8 cellular contexts compared by ENCODE assay signal in the genomic region with DNA sequence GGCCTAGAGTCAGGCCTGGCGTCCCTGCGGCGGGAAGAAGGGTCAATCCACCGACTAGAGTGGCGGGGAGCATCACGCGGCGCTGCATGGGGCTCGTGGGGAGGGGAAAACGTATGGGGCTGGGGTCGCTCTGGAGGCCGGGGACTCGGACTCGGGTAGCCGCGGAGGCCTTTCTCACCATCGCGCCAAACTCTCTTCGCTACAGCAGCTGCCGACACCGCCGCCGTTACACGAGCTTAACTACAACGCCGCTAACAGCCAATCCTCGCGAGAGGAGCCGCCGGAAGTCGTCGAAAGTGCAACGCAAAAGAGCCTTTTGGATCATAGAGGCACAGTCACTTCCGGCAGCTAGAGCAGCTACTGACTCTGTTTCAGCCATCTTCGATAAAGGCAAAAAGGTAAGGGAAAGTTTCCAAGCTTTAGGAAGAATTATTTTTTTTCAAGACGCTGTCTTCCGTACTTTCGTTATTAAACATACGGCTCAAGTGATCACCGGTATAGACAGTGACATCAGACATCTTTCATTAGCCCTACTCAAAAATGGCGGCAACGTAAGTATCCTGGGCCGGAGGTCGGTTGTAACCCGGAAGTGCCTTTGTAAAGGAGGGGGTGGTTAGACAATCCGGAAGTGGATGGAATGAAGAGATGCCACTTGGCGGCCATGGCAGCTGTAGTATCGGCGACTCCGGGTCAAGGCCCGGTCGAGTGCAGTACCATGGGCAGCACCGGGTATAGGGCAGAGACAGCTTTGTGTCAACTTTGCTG. TPM values are rescaled to one million over a fixed set of nuclear protein-coding genes. Genes with fewer than 3 reads are reported as not detected.
A peak's percentile ranks its signal among the peaks of the same experiment; 100 is the strongest.
DNase-seq lines count a peak whose midpoint lies in the region; ATAC-seq and TF ChIP-seq lines count a peak whose summit lies in the region.

A gene (minus strand): TSS at position 247 of the 765 bp plus-strand sequence. CDS start 66 bp downstream, at position 181.
A gene with protein sequence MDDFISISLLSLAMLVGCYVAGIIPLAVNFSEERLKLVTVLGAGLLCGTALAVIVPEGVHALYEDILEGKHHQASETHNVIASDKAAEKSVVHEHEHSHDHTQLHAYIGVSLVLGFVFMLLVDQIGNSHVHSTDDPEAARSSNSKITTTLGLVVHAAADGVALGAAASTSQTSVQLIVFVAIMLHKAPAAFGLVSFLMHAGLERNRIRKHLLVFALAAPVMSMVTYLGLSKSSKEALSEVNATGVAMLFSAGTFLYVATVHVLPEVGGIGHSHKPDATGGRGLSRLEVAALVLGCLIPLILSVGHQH (plus strand): TSS at position 640 of the 765 bp plus-strand sequence. CDS start 678 bp downstream, outside the sequence.

- intact Hi-C loops in activated CD4-positive, alpha-beta memory T cell treated with anti-CD3 and anti-CD28 coated beads for 36 hours (cut with micrococcal nuclease) = loop anchor here (1.0 to 10.0 kb wide), 5 partner anchors 40 to 369 kb away; a partner anchor contains a TSS
- intact Hi-C loops in dorsolateral prefrontal cortex (cut with DNase I) = loop anchor here in 1 of 2 donors (2.0 to 10.0 kb wide), 4 partner anchors 64 to 247 kb away; a partner anchor contains a TSS

- H3K4me3 ChIP-seq in dorsolateral prefrontal cortex = peak within 1 kb of the TSS; percentile 71 to 99 (median 92)
- peak within 1 kb of the TSS; percentile 89 to 100 (median 93) for H3K4me3 ChIP-seq in liver (ENCODE audit: low read depth in 1 of 3, low read length in 3 of 3)

- H3K9me3 ChIP-seq in liver (ENCODE audit: control insufficient read depth in 4 of 4, low read length in 3 of 4) = no peaks in the 10 kb centered on the region

- peak within 1 kb of the TSS; percentile 90 to 96 for H3K9ac ChIP-seq in liver (ENCODE audit: low read depth in 1 of 2, low read length in 2 of 2)

- peak within 1 kb of the TSS; percentile 97 for H3K4me3 Mint-ChIP-seq in activated CD4-positive, alpha-beta memory T cell treated with anti-CD3 and anti-CD28 coated beads for 36 hours

- peak in 33 of 56 donors; percentile 3 to 57 (median 22) for TF ChIP-seq CTCF in dorsolateral prefrontal cortex (IDR thresholded peaks at IDR 0.05 in 54 of 56, conservative IDR thresholded peaks at IDR 0.05 in 2 of 56; ENCODE audit: low read depth in 1 of 56, partially characterized antibody in 56 of 56)
- TF ChIP-seq CTCF in liver (IDR thresholded peaks at IDR 0.05; ENCODE audit: low read depth, low read length, missing input control) = peak; percentile 3

- DNase-seq in CD1c-positive myeloid dendritic cell (ENCODE audit: extremely low spot score) = peak; percentile 99
- peak; percentile 97 for DNase-seq in NCI-H82 treated with DMSO at 0.1 percent for 48 hours (lab: John Stamatoyannopoulos, UW; ENCODE audit: unreplicated experiment)
- DNase-seq in activated CD4-positive, alpha-beta memory T cell treated with anti-CD3 and anti-CD28 coated beads for 36 hours = peak; percentile 96
- peak; percentile 94 to 99 (median 97) for DNase-seq in dorsolateral prefrontal cortex
- DNase-seq in stimulated activated CD4-positive, alpha-beta T cell treated with anti-CD3 and anti-CD28 coated beads, Interleukin-4, amount 100 ng/mL, for 24 hours = peak; percentile 95

- peaks cover 51% of the 10 kb centered on the region for H3K36me3 Mint-ChIP-seq in activated CD4-positive, alpha-beta memory T cell treated with anti-CD3 and anti-CD28 coated beads for 36 hours

- no peaks in the 10 kb centered on the region for H3K27me3 ChIP-seq in dorsolateral prefrontal cortex
- no peaks in the 10 kb centered on the region for H3K27me3 ChIP-seq in liver (ENCODE audit: control insufficient read depth in 4 of 4, insufficient read depth in 4 of 4, low read length in 3 of 4)

- peak within 1 kb of the TSS; percentile 44 to 98 (median 94) for H3K27ac ChIP-seq in dorsolateral prefrontal cortex
- H3K27ac ChIP-seq in liver (ENCODE audit: low read depth in 1 of 2, low read length in 2 of 2) = peak within 1 kb of the TSS; percentile 86 to 95

- peak within 1 kb of the TSS; percentile 100 for H3K27ac Mint-ChIP-seq in activated CD4-positive, alpha-beta memory T cell treated with anti-CD3 and anti-CD28 coated beads for 36 hours

- peaks cover 67% of the 10 kb centered on the region for H3K4me1 Mint-ChIP-seq in activated CD4-positive, alpha-beta memory T cell treated with anti-CD3 and anti-CD28 coated beads for 36 hours (ENCODE audit: low read depth)

- ATAC-seq in GM19438 (IDR thresholded peaks at IDR 0.05; ENCODE audit: low read depth, unreplicated experiment) = peak; percentile 88
- ATAC-seq in HG03575 (IDR thresholded peaks at IDR 0.05; ENCODE audit: extremely low read depth, insufficient number of reproducible peaks, low FRiP score, unreplicated experiment) = peak; percentile 66

- TF ChIP-seq RAD21 in liver (IDR thresholded peaks at IDR 0.05) = peak in 1 of 2 donors; percentile 27

- no peaks in the 10 kb centered on the region for H3K9me3 Mint-ChIP-seq in activated CD4-positive, alpha-beta memory T cell treated with anti-CD3 and anti-CD28 coated beads for 36 hours

- POLR2A ChIA-PET in activated CD4-positive, alpha-beta memory T cell treated with anti-CD3 and anti-CD28 coated beads for 36 hours (lab: Charles Lee) = interaction anchor here (0.7 to 2.0 kb wide), 9 partner anchors 12 to 245 kb away, joined by 3 to 12 read pairs (median 4); a partner anchor contains a TSS

- no peaks in the 10 kb centered on the region for H3K27me3 Mint-ChIP-seq in activated CD4-positive, alpha-beta memory T cell treated with anti-CD3 and anti-CD28 coated beads for 36 hours

- peaks cover 5 to 37% (median 33%) of the 10 kb centered on the region in 4 donors for H3K4me1 ChIP-seq in liver (ENCODE audit: control insufficient read depth in 4 of 4, insufficient read depth in 4 of 4, low read length in 3 of 4)

- CTCF ChIA-PET in activated CD4-positive, alpha-beta memory T cell treated with anti-CD3 and anti-CD28 coated beads for 36 hours (lab: Charles Lee) = interaction anchor here (0.6 to 3.0 kb wide), 3 partner anchors 10 to 156 kb away, joined by 3 to 11 read pairs (median 3); no protein-coding TSS in a partner anchor

- peaks cover 5 to 29% (median 21%) of the 10 kb centered on the region in 4 donors for H3K36me3 ChIP-seq in liver (ENCODE audit: control insufficient read depth in 4 of 4, insufficient read depth in 3 of 4, low read depth in 1 of 4, low read length in 3 of 4)

- under 1% methylated on average over 53 of the region's 53 CpGs for WGBS in liver

TF ChIP-seq in liver, 16 proteins besides CTCF, POLR2A, EP300 and RAD21 (continues in another document):
- no peak for TF ChIP-seq HNF4G (IDR thresholded peaks at IDR 0.05)
- peak; percentile 65 to 67 for TF ChIP-seq JUND (IDR thresholded peaks at IDR 0.05)
- TF ChIP-seq, protein P1, sequence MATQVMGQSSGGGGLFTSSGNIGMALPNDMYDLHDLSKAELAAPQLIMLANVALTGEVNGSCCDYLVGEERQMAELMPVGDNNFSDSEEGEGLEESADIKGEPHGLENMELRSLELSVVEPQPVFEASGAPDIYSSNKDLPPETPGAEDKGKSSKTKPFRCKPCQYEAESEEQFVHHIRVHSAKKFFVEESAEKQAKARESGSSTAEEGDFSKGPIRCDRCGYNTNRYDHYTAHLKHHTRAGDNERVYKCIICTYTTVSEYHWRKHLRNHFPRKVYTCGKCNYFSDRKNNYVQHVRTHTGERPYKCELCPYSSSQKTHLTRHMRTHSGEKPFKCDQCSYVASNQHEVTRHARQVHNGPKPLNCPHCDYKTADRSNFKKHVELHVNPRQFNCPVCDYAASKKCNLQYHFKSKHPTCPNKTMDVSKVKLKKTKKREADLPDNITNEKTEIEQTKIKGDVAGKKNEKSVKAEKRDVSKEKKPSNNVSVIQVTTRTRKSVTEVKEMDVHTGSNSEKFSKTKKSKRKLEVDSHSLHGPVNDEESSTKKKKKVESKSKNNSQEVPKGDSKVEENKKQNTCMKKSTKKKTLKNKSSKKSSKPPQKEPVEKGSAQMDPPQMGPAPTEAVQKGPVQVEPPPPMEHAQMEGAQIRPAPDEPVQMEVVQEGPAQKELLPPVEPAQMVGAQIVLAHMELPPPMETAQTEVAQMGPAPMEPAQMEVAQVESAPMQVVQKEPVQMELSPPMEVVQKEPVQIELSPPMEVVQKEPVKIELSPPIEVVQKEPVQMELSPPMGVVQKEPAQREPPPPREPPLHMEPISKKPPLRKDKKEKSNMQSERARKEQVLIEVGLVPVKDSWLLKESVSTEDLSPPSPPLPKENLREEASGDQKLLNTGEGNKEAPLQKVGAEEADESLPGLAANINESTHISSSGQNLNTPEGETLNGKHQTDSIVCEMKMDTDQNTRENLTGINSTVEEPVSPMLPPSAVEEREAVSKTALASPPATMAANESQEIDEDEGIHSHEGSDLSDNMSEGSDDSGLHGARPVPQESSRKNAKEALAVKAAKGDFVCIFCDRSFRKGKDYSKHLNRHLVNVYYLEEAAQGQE (IDR thresholded peaks at IDR 0.05) = peak; percentile 75
- TF ChIP-seq YY1 (IDR thresholded peaks at IDR 0.05) = peak; percentile 100
- TF ChIP-seq RXRA (IDR thresholded peaks at IDR 0.05) = peak; percentile 51 to 73
- TF ChIP-seq, protein P2, sequence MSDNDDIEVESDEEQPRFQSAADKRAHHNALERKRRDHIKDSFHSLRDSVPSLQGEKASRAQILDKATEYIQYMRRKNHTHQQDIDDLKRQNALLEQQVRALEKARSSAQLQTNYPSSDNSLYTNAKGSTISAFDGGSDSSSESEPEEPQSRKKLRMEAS (IDR thresholded peaks at IDR 0.05) = peak; percentile 81
- TF ChIP-seq NR2F2 (IDR thresholded peaks at IDR 0.05) = peak; percentile 71
- TF ChIP-seq HNF4A (conservative IDR thresholded peaks at IDR 0.05) = peak; percentile 27 to 48
- no peak for TF ChIP-seq FOXA2 (IDR thresholded peaks at IDR 0.05)
- peak; percentile 99 for TF ChIP-seq GABPA (IDR thresholded peaks at IDR 0.05 in 1 of 2, conservative IDR thresholded peaks at IDR 0.05 in 1 of 2)

RNA-seq across cellular contexts. Expression of the first gene that starts in this region (rescaled TPM):
- 100 to 1,000 TPM; 327 to 330 TPM for total RNA-seq in activated CD4-positive, alpha-beta memory T cell treated with anti-CD3 and anti-CD28 coated beads for 36 hours
- total RNA-seq in dorsolateral prefrontal cortex (100 to 1,000 TPM in 110 of 120 experiments, 10 to 100 TPM in 10; 83.1 to 190 (median 136) TPM), liver (10 to 100 TPM; 56.5 to 78.0 TPM)
- 10 to 100 TPM; 49.2 to 70.3 TPM for polyA plus RNA-seq in liver

RNA-seq across cellular contexts. Expression of the second gene that starts in this region (rescaled TPM):
- 10 to 100 TPM; 39.3 to 40.3 TPM for total RNA-seq in activated CD4-positive, alpha-beta memory T cell treated with anti-CD3 and anti-CD28 coated beads for 36 hours
- total RNA-seq in dorsolateral prefrontal cortex (10 to 100 TPM; 40.0 to 65.1 (median 52.3) TPM), liver (100 to 1,000 TPM in 1 of 2 donors, 10 to 100 TPM in 1; 55.6 to 140 TPM)
- 10 to 100 TPM; 28.7 to 30.6 TPM for polyA plus RNA-seq in liver

Comparison
In these comparisons a context has a peak if more than half of its experiments do, and no peak if none do; other contexts are left out.
1. Peak in every context shown above with its lines: DNase-seq, ATAC-seq, H3K4me3 ChIP-seq and H3K27ac ChIP-seq.